35 cellular contexts compared by ENCODE assay signal in genomic region chrX:5425119-5425518, GRCh38.
DNase-seq lines count a peak whose midpoint lies in the region; ATAC-seq, FAIRE-seq and TF ChIP-seq lines count a peak whose summit lies in the region.
"Had no signal": no experiment of that assay in that cellular context is flagged by ENCODE, and none has a peak within 500 bp of the region (broad histone marks: within the 10 kb centered on the region; RNA-seq: fewer than 3 reads in every experiment).

No MANE protein-coding gene starts in this region.

- no peaks in the 10 kb centered on the region for H3K27me3 ChIP-seq in pancreas
- H3K27me3 ChIP-seq in right lobe of liver = no peaks in the 10 kb centered on the region
- H3K27me3 ChIP-seq: BE2C; BLaER1; BLaER1 treated with 17β-estradiol and CSF1 and Interleukin-3, amounts not matched to agents 10 nM and 100 nM had no signal

- peak; percentile 39 for FAIRE-seq in pancreas (lab: Jason Lieb, UNC)
- FAIRE-seq: A204.1, A549, D721Med had no signal

- H3K4me1 ChIP-seq in mucosa of descending colon (ENCODE audit: low read depth) (no peaks in the 10 kb centered on the region), pancreas (no peaks in the 10 kb centered on the region), right lobe of liver (no peaks in the 10 kb centered on the region)
- H3K4me1 ChIP-seq: A549; BE2C; BLaER1; BLaER1 treated with 17β-estradiol and CSF1 and Interleukin-3, amounts not matched to agents 10 nM and 100 nM; Caco-2 had no signal

- H3K4me3 Mint-ChIP-seq in activated T-cell treated with anti-CD3 and anti-CD28 coated beads, Interleukin-2, amount 50 U/mL, for 4 hours = no peak overlapping the region
- H3K4me3 Mint-ChIP-seq: B cell; CD14-positive monocyte; CD4-positive, alpha-beta memory T cell; CD4-positive, alpha-beta T cell; CD4-positive, CD25-positive, alpha-beta regulatory T cell; CD8-positive, alpha-beta memory T cell; CD8-positive, alpha-beta T cell had no signal

- H3K9me3 ChIP-seq in mucosa of descending colon = peaks cover 3% of the 10 kb centered on the region
- no peaks in the 10 kb centered on the region for H3K9me3 ChIP-seq in pancreas
- H3K9me3 ChIP-seq in right lobe of liver = no peaks in the 10 kb centered on the region
- H3K9me3 ChIP-seq: A549, BE2C, BLaER1, Caco-2 had no signal

- intact Hi-C loops in left colon (cut with DNase I, micrococcal nuclease) = no loop called here
- intact Hi-C loops in mucosa of descending colon (cut with DNase I, micrococcal nuclease) = no loop called here
- intact Hi-C loops in pancreas (cut with DNase I) = no loop called here
- intact Hi-C loops in right lobe of liver (cut with DNase I) = no loop called here

- H3K27ac ChIP-seq in pancreas (no peak overlapping the region), right lobe of liver (no peak overlapping the region)
- H3K27ac ChIP-seq: 22Rv1; A549; BLaER1; BLaER1 treated with 17β-estradiol and CSF1 and Interleukin-3, amounts not matched to agents 10 nM and 100 nM; C4-2B had no signal

- H3K36me3 ChIP-seq in mucosa of descending colon (ENCODE audit: low read depth) = no peaks in the 10 kb centered on the region
- H3K36me3 ChIP-seq in pancreas = no peaks in the 10 kb centered on the region
- H3K36me3 ChIP-seq in right lobe of liver = no peaks in the 10 kb centered on the region
- H3K36me3 ChIP-seq: BE2C; BLaER1; BLaER1 treated with 17β-estradiol and CSF1 and Interleukin-3, amounts not matched to agents 10 nM and 100 nM had no signal

- no peak for TF ChIP-seq POLR2A in right lobe of liver (IDR thresholded peaks at IDR 0.05)

- no peaks in the 10 kb centered on the region for H3K4me1 Mint-ChIP-seq in activated T-cell treated with anti-CD3 and anti-CD28 coated beads, Interleukin-2, amount 50 U/mL, for 4 hours (ENCODE audit: low read depth)
- H3K4me1 Mint-ChIP-seq: B cell; CD14-positive monocyte; CD4-positive, CD25-positive, alpha-beta regulatory T cell; CD8-positive, alpha-beta memory T cell had no signal

- DNase-seq in left colon = no peak
- DNase-seq in mucosa of descending colon = peak in 1 of 3 donors; percentile 1
- no peak for DNase-seq in pancreas
- no peak for DNase-seq in right lobe of liver
- DNase-seq in stimulated activated CD4-positive, alpha-beta T cell treated with anti-CD3 and anti-CD28 coated beads, Interleukin-4, amount 100 ng/mL, for 24 hours = no peak
- no peak for DNase-seq in activated T-cell treated with anti-CD3 and anti-CD28 coated beads, Interleukin-2, amount 50 U/mL, for 4 hours
- DNase-seq: 8988T; ACHN; AML-193; BE2C; C1 segment of cervical spinal cord; Caco-2; Calu3; CD4-positive, alpha-beta memory T cell; CD4-positive, alpha-beta T cell; CD4-positive, CD25-positive, alpha-beta regulatory T cell; CD8-positive, alpha-beta memory T cell; CD8-positive, alpha-beta T cell; COR-L47; DMS 273 treated with DMSO at 0.1 percent for 48 hours; DMS153; DMS53; DMS79; DMS79 treated with DMSO at 0.1 percent for 48 hours; DND-41; EL had no signal

- H3K4me3 ChIP-seq in mucosa of descending colon = no peak overlapping the region
- no peak overlapping the region for H3K4me3 ChIP-seq in pancreas
- H3K4me3 ChIP-seq in right lobe of liver = no peak overlapping the region
- H3K4me3 ChIP-seq: A549; BLaER1; BLaER1 treated with 17β-estradiol and CSF1 and Interleukin-3, amounts not matched to agents 10 nM and 100 nM had no signal

- ATAC-seq in left colon (peak; percentile 93), mucosa of descending colon (peak; percentile 56), pancreas (no peak), right lobe of liver (no peak)
- ATAC-seq in activated T-cell treated with anti-CD3 and anti-CD28 coated beads, Interleukin-2, amount 50 U/mL, for 4 hours = no peak
- ATAC-seq: A549; CD8-positive, alpha-beta T cell had no signal

- H3K36me3 Mint-ChIP-seq in activated T-cell treated with anti-CD3 and anti-CD28 coated beads, Interleukin-2, amount 50 U/mL, for 4 hours (ENCODE audit: insufficient read depth) = no peaks in the 10 kb centered on the region
- H3K36me3 Mint-ChIP-seq: CD14-positive monocyte; CD4-positive, alpha-beta memory T cell; CD4-positive, CD25-positive, alpha-beta regulatory T cell; CD8-positive, alpha-beta memory T cell; CD8-positive, alpha-beta T cell had no signal

- TF ChIP-seq CTCF in mucosa of descending colon (IDR thresholded peaks at IDR 0.05) = no peak
- TF ChIP-seq CTCF in pancreas (IDR thresholded peaks at IDR 0.05) = no peak
- no peak for TF ChIP-seq CTCF in right lobe of liver (IDR thresholded peaks at IDR 0.05)

- no peaks in the 10 kb centered on the region for H3K9me3 Mint-ChIP-seq in activated T-cell treated with anti-CD3 and anti-CD28 coated beads, Interleukin-2, amount 50 U/mL, for 4 hours

- no peaks in the 10 kb centered on the region for H3K27me3 Mint-ChIP-seq in activated T-cell treated with anti-CD3 and anti-CD28 coated beads, Interleukin-2, amount 50 U/mL, for 4 hours (ENCODE audit: low read depth)
- H3K27me3 Mint-ChIP-seq: B cell; CD4-positive, alpha-beta memory T cell; CD4-positive, alpha-beta T cell; CD4-positive, CD25-positive, alpha-beta regulatory T cell; CD8-positive, alpha-beta memory T cell had no signal

Comparison
In these comparisons a context has a peak if more than half of its experiments do, and no peak if none do; other contexts are left out.
1. ATAC-seq: peak in left colon (single experiment) and mucosa of descending colon (single experiment); none in pancreas (0 of 4), right lobe of liver (0 of 4) and activated T-cell treated with anti-CD3 and anti-CD28 coated beads, Interleukin-2, amount 50 U/mL, for 4 hours (0 of 2).